ENCODE assay signal across 1 cellular context in genomic region chr16:74700206-74701040, GRCh38.
TF ChIP-seq lines count a peak whose summit lies in the region.

MLKL (minus strand) TSS chr16:74700862; CDS start chr16:74695757, 5,105 bp downstream.

TF ChIP-seq in HepG2, 621 proteins besides CTCF, POLR2A, EP300 and RAD21 (continued from another document and continues in another):
- TF ChIP-seq ZNF770 (CRISPR knock-in tag; IDR thresholded peaks at IDR 0.05): peak; percentile 73
- TF ChIP-seq ZNF317 (CRISPR knock-in tag; IDR thresholded peaks at IDR 0.05): peak; percentile 59
- peak; percentile 83; the same call in 1 of the 2 replicates for TF ChIP-seq HDAC2 (CRISPR knock-in tag; IDR thresholded peaks at IDR 0.05)
- 0 out of 2 replicates have a peak, but pooled peaks have one; percentile 63 for TF ChIP-seq ZNF33B (CRISPR knock-in tag; IDR thresholded peaks at IDR 0.05)
- no peak for TF ChIP-seq ZNF737 (CRISPR knock-in tag; IDR thresholded peaks at IDR 0.05; ENCODE audit: borderline replicate concordance)
- TF ChIP-seq ZNF3 (CRISPR knock-in tag; IDR thresholded peaks at IDR 0.05): no peak
- no peak for TF ChIP-seq REPIN1 (CRISPR knock-in tag; IDR thresholded peaks at IDR 0.05; ENCODE audit: borderline replicate concordance, low read depth)
- TF ChIP-seq SKI (IDR thresholded peaks at IDR 0.05; ENCODE audit: partially characterized antibody): no peak
- peak; percentile 90 for TF ChIP-seq ZFP91 (CRISPR knock-in tag; IDR thresholded peaks at IDR 0.05; ENCODE audit: borderline replicate concordance)
- TF ChIP-seq YEATS2 (CRISPR knock-in tag; IDR thresholded peaks at IDR 0.05; ENCODE audit: borderline replicate concordance): peak; percentile 68; the same call in 1 of the 2 replicates
- TF ChIP-seq PLRG1 (conservative IDR thresholded peaks at IDR 0.05): no peak
- no peak for TF ChIP-seq ZNF180 (CRISPR knock-in tag; IDR thresholded peaks at IDR 0.05; ENCODE audit: borderline replicate concordance, low read depth)
- 0 out of 2 replicates have a peak, but pooled peaks have one; percentile 51 for TF ChIP-seq SSRP1 (CRISPR knock-in tag; IDR thresholded peaks at IDR 0.05)
- peak; percentile 60; the same call in 1 of the 2 replicates for TF ChIP-seq POLR2AphosphoS5 (IDR thresholded peaks at IDR 0.05; ENCODE audit: low read depth, low read length)
- TF ChIP-seq ZNF101 (CRISPR knock-in tag; IDR thresholded peaks at IDR 0.05; ENCODE audit: borderline replicate concordance, low read depth): no peak
- TF ChIP-seq ZNF329 (CRISPR knock-in tag; IDR thresholded peaks at IDR 0.05; ENCODE audit: low read depth): no peak
- no peak; the same call in 1 of the 2 replicates for TF ChIP-seq PAXIP1 (CRISPR knock-in tag; conservative IDR thresholded peaks at IDR 0.05)
- TF ChIP-seq ZFP41 (CRISPR knock-in tag; IDR thresholded peaks at IDR 0.05; ENCODE audit: borderline replicate concordance): peak; percentile 72; the same call in 1 of the 2 replicates
- TF ChIP-seq ELK4 (CRISPR knock-in tag; IDR thresholded peaks at IDR 0.05; ENCODE audit: borderline replicate concordance): peak; percentile 49; the same call in 1 of the 2 replicates
- TF ChIP-seq EZH2 (conservative IDR thresholded peaks at IDR 0.05; ENCODE audit: low read depth, low read length): no peak
- peak; percentile 94 for TF ChIP-seq PHF8 (CRISPR knock-in tag; IDR thresholded peaks at IDR 0.05)
- TF ChIP-seq HBP1 (CRISPR knock-in tag; IDR thresholded peaks at IDR 0.05; ENCODE audit: low read depth): peak; percentile 67; the same call in 1 of the 2 replicates
- TF ChIP-seq CSRNP1 (CRISPR knock-in tag; IDR thresholded peaks at IDR 0.05): no peak
- peak; percentile 62 for TF ChIP-seq RXRB (CRISPR knock-in tag; IDR thresholded peaks at IDR 0.05; ENCODE audit: borderline replicate concordance)
- TF ChIP-seq HMGA1 (CRISPR knock-in tag; conservative IDR thresholded peaks at IDR 0.05): no peak
- peak; percentile 80; the same call in 1 of the 2 replicates for TF ChIP-seq ZNF205 (CRISPR knock-in tag; IDR thresholded peaks at IDR 0.05)
- TF ChIP-seq XRCC5 (optimal IDR thresholded peaks at IDR 0.05; ENCODE audit: low read length): peak; percentile 91
- TF ChIP-seq BCL3 (CRISPR knock-in tag; IDR thresholded peaks at IDR 0.05): peak; percentile 90; the same call in 1 of the 2 replicates
- TF ChIP-seq ZSCAN31 (CRISPR knock-in tag; IDR thresholded peaks at IDR 0.05; ENCODE audit: low read depth): peak; percentile 47; the same call in 1 of the 2 replicates
- no peak for TF ChIP-seq TBP (CRISPR knock-in tag; IDR thresholded peaks at IDR 0.05)
- TF ChIP-seq ZNF354B (CRISPR knock-in tag; IDR thresholded peaks at IDR 0.05): no peak
- TF ChIP-seq ZMAT5 (CRISPR knock-in tag; IDR thresholded peaks at IDR 0.05; ENCODE audit: borderline replicate concordance, low read depth): no peak
- 0 out of 2 replicates have a peak, but pooled peaks have one; percentile 39 for TF ChIP-seq ZNF850 (CRISPR knock-in tag; conservative IDR thresholded peaks at IDR 0.05)
- peak; percentile 73 for TF ChIP-seq ZNF574 (CRISPR knock-in tag; IDR thresholded peaks at IDR 0.05)
- no peak for TF ChIP-seq ATAD3A (CRISPR knock-in tag; IDR thresholded peaks at IDR 0.05)
- no peak for TF ChIP-seq RAD51 (IDR thresholded peaks at IDR 0.05; ENCODE audit: borderline replicate concordance)
- no peak for TF ChIP-seq CENPX (CRISPR knock-in tag; IDR thresholded peaks at IDR 0.05)
- TF ChIP-seq HIVEP1 (CRISPR knock-in tag; IDR thresholded peaks at IDR 0.05): peak; percentile 96; the same call in 1 of the 2 replicates
- 0 out of 2 replicates have a peak, but pooled peaks have one; percentile 16 for TF ChIP-seq ZBTB26 (CRISPR knock-in tag; IDR thresholded peaks at IDR 0.05; ENCODE audit: borderline replicate concordance)
- peak; percentile 97 for TF ChIP-seq UBTF (CRISPR knock-in tag; IDR thresholded peaks at IDR 0.05)
- no peak for TF ChIP-seq NBN (conservative IDR thresholded peaks at IDR 0.05)
